ENCODE assay signal across 8 cellular contexts in genomic region chr20:48620486-48621255, GRCh38.
DNase-seq lines count a peak whose midpoint lies in the region; ATAC-seq, FAIRE-seq and TF ChIP-seq lines count a peak whose summit lies in the region.

No MANE protein-coding gene starts in this region.

- ATAC-seq in activated T-helper 17 cell treated with anti-CD3 and anti-CD28 coated beads, Interleukin-2, amount 50 U/mL, for 72 hours (replicated peaks), result peak; percentile 83
- peak; percentile 80 to 90 (median 85) for ATAC-seq in natural killer cell
- peak; percentile 78 for ATAC-seq in stimulated activated memory B cell treated with anti-CD40 and anti-IgM and Interleukin-4, amounts not matched to agents 10 μg/mL and 1 μg/mL and 100 μg/mL, for 72 hours
- no peak for ATAC-seq in GM21786 (IDR thresholded peaks at IDR 0.05; ENCODE audit: unreplicated experiment)

- H3K9me3 Mint-ChIP-seq in activated T-helper 17 cell treated with anti-CD3 and anti-CD28 coated beads, Interleukin-2, amount 50 U/mL, for 72 hours, result no peaks in the 10 kb centered on the region
- H3K9me3 Mint-ChIP-seq in natural killer cell, result no peaks in the 10 kb centered on the region
- no peaks in the 10 kb centered on the region for H3K9me3 Mint-ChIP-seq in stimulated activated memory B cell treated with anti-CD40 and anti-IgM and Interleukin-4, amounts not matched to agents 10 μg/mL and 1 μg/mL and 100 μg/mL, for 72 hours

- H3K36me3 Mint-ChIP-seq in activated T-helper 17 cell treated with anti-CD3 and anti-CD28 coated beads, Interleukin-2, amount 50 U/mL, for 72 hours (ENCODE audit: low read depth), result peaks cover 27% of the 10 kb centered on the region
- peaks cover 13% of the 10 kb centered on the region for H3K36me3 Mint-ChIP-seq in natural killer cell
- H3K36me3 Mint-ChIP-seq in stimulated activated memory B cell treated with anti-CD40 and anti-IgM and Interleukin-4, amounts not matched to agents 10 μg/mL and 1 μg/mL and 100 μg/mL, for 72 hours, result peaks cover 20% of the 10 kb centered on the region

- peak; percentile 75 for TF ChIP-seq CTCF in LNCAP (IDR thresholded peaks at IDR 0.05)
- peak; percentile 98 for TF ChIP-seq CTCF in natural killer cell (IDR thresholded peaks at IDR 0.05)

- peak overlapping the region; percentile 12 for H3K27ac Mint-ChIP-seq in activated T-helper 17 cell treated with anti-CD3 and anti-CD28 coated beads, Interleukin-2, amount 50 U/mL, for 72 hours
- H3K27ac Mint-ChIP-seq in natural killer cell, result peak overlapping the region; percentile 71 to 79
- peak overlapping the region; percentile 26 for H3K27ac Mint-ChIP-seq in stimulated activated memory B cell treated with anti-CD40 and anti-IgM and Interleukin-4, amounts not matched to agents 10 μg/mL and 1 μg/mL and 100 μg/mL, for 72 hours

- FAIRE-seq in GM12892 (lab: Jason Lieb, UNC), result peak; percentile 74

- peak; percentile 85 for DNase-seq in GM12892 (ENCODE audit: insufficient read length)
- DNase-seq in RPMI8226, result peak; percentile 85
- peak; percentile 75 for DNase-seq in fibroblast of the conjunctiva (ENCODE audit: low read depth)
- peak; percentile 68 for DNase-seq in natural killer cell

- peaks cover 10% of the 10 kb centered on the region for H3K4me1 Mint-ChIP-seq in activated T-helper 17 cell treated with anti-CD3 and anti-CD28 coated beads, Interleukin-2, amount 50 U/mL, for 72 hours
- peaks cover 28 to 34% of the 10 kb centered on the region in 2 donors for H3K4me1 Mint-ChIP-seq in natural killer cell
- peaks cover 14% of the 10 kb centered on the region for H3K4me1 Mint-ChIP-seq in stimulated activated memory B cell treated with anti-CD40 and anti-IgM and Interleukin-4, amounts not matched to agents 10 μg/mL and 1 μg/mL and 100 μg/mL, for 72 hours

- peak overlapping the region; percentile 45 for H3K4me3 Mint-ChIP-seq in activated T-helper 17 cell treated with anti-CD3 and anti-CD28 coated beads, Interleukin-2, amount 50 U/mL, for 72 hours
- peak overlapping the region; percentile 71 for H3K4me3 Mint-ChIP-seq in natural killer cell
- peak overlapping the region; percentile 58 for H3K4me3 Mint-ChIP-seq in stimulated activated memory B cell treated with anti-CD40 and anti-IgM and Interleukin-4, amounts not matched to agents 10 μg/mL and 1 μg/mL and 100 μg/mL, for 72 hours

- intact Hi-C loops in natural killer cell (cut with micrococcal nuclease), result loop anchor here (1.0 to 5.0 kb wide), 3 partner anchors 894 to 957 kb away; no protein-coding TSS in a partner anchor

- no peaks in the 10 kb centered on the region for H3K27me3 Mint-ChIP-seq in activated T-helper 17 cell treated with anti-CD3 and anti-CD28 coated beads, Interleukin-2, amount 50 U/mL, for 72 hours
- no peaks in the 10 kb centered on the region for H3K27me3 Mint-ChIP-seq in natural killer cell (ENCODE audit: low read depth in 2 of 2)
- H3K27me3 Mint-ChIP-seq in stimulated activated memory B cell treated with anti-CD40 and anti-IgM and Interleukin-4, amounts not matched to agents 10 μg/mL and 1 μg/mL and 100 μg/mL, for 72 hours, result no peaks in the 10 kb centered on the region

- TF ChIP-seq POLR2A in GM12892 (IDR thresholded peaks at IDR 0.05; ENCODE audit: low read depth, low read length), result no peak

Comparison
In these comparisons a context has a peak if more than half of its experiments do, and no peak if none do; other contexts are left out.
1. H3K27ac Mint-ChIP-seq: peak in every context shown above with its lines; median percentile 75 in natural killer cell; 26 in stimulated activated memory B cell treated with anti-CD40 and anti-IgM and Interleukin-4, amounts not matched to agents 10 μg/mL and 1 μg/mL and 100 μg/mL, for 72 hours; 12 in activated T-helper 17 cell treated with anti-CD3 and anti-CD28 coated beads, Interleukin-2, amount 50 U/mL, for 72 hours.